ENCODE assay signal across 16 cellular contexts in the genomic region with DNA sequence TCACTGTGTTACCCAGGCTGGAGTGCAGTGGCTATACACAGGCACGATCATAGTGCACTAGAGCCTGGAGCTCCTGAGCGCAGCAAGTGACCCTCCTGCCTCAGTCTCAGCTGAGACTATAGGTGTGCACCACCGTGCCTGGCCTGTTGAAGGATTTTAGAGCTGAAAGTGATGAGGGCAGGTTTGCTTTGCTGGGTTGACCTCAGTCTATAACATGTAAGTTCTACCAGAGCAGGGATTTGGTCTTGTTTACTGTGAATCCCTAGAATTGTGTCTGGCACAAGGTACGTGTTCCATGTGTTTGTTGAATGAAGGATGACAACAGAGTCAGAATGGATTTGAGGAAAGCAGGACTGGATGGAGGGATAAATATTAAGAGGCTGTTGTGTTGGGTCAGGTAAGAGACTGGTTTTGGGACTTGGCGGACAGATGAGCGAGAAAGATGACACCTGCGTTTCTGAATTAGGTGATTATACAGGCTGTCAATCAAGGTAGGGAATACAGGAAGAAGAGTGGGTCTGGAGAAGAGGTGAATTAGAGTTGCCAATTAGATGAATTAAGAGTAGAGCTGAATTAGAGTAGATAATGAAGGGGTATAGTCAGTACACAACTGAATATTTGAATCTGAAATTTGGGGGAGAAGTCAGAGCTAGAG. TPM values are rescaled to one million over a fixed set of nuclear protein-coding genes. Genes with fewer than 3 reads are reported as not detected.
A peak's percentile ranks its signal among the peaks of the same experiment; 100 is the strongest.
DNase-seq lines count a peak whose midpoint lies in the region; ATAC-seq and TF ChIP-seq lines count a peak whose summit lies in the region.
"Had no signal": no experiment of that assay in that cellular context is flagged by ENCODE, and none has a peak within 500 bp of the region (broad histone marks: within the 10 kb centered on the region; RNA-seq: fewer than 3 reads in every experiment).

No MANE protein-coding gene starts in this region.

- ATAC-seq in activated CD8-positive, alpha-beta T cell treated with anti-CD3 and anti-CD28 coated beads for 36 hours, result no peak
- no peak for ATAC-seq in activated CD8-positive, alpha-beta T cell treated with anti-CD3 and anti-CD28 coated beads, Interleukin-2, amount 10 ng/mL, durations not matched to agents 7 days and 5 days
- ATAC-seq: lower lobe of right lung had no signal

- H3K27me3 Mint-ChIP-seq in activated CD8-positive, alpha-beta T cell treated with anti-CD3 and anti-CD28 coated beads for 36 hours, result no peaks in the 10 kb centered on the region
- no peaks in the 10 kb centered on the region for H3K27me3 Mint-ChIP-seq in activated CD8-positive, alpha-beta T cell treated with anti-CD3 and anti-CD28 coated beads, Interleukin-2, amount 10 ng/mL, durations not matched to agents 7 days and 5 days (ENCODE audit: low read depth)
- H3K27me3 Mint-ChIP-seq in activated CD4-positive, alpha-beta memory T cell treated with anti-CD3 and anti-CD28 coated beads for 36 hours, result no peaks in the 10 kb centered on the region
- H3K27me3 Mint-ChIP-seq in neural crest cell (ENCODE audit: low read depth), result no peaks in the 10 kb centered on the region

- no peak for TF ChIP-seq CTCF in activated CD8-positive, alpha-beta T cell treated with anti-CD3 and anti-CD28 coated beads for 36 hours (IDR thresholded peaks at IDR 0.05)
- no peak for TF ChIP-seq CTCF in HEK293 (tag by site-specific recombination; IDR thresholded peaks at IDR 0.05)
- TF ChIP-seq CTCF in neural crest cell (conservative IDR thresholded peaks at IDR 0.05), result no peak
- TF ChIP-seq CTCF in tibial artery (IDR thresholded peaks at IDR 0.05), result no peak

- no peak overlapping the region for H3K27ac ChIP-seq in HEK293 (ENCODE audit: extremely low read depth, low read depth, low read length)
- H3K27ac ChIP-seq in tibial artery, result no peak overlapping the region
- H3K27ac ChIP-seq: GM23248, lower lobe of right lung had no signal

- no peak overlapping the region for H3K4me3 Mint-ChIP-seq in activated CD8-positive, alpha-beta T cell treated with anti-CD3 and anti-CD28 coated beads for 36 hours
- H3K4me3 Mint-ChIP-seq in activated CD8-positive, alpha-beta T cell treated with anti-CD3 and anti-CD28 coated beads, Interleukin-2, amount 10 ng/mL, durations not matched to agents 7 days and 5 days, result no peak overlapping the region
- no peak overlapping the region for H3K4me3 Mint-ChIP-seq in activated CD4-positive, alpha-beta memory T cell treated with anti-CD3 and anti-CD28 coated beads for 36 hours
- H3K4me3 Mint-ChIP-seq in neural crest cell, result peak overlapping the region; percentile 2
- H3K4me3 Mint-ChIP-seq: nephron had no signal

- intact Hi-C loops in activated CD8-positive, alpha-beta T cell treated with anti-CD3 and anti-CD28 coated beads for 36 hours (cut with micrococcal nuclease), result loop anchor here (5.0 kb wide), 1 partner anchor 43 kb away; no protein-coding TSS in a partner anchor
- intact Hi-C loops in activated CD4-positive, alpha-beta memory T cell treated with anti-CD3 and anti-CD28 coated beads for 36 hours (cut with micrococcal nuclease), result loop anchor here (5.0 to 10.0 kb wide), 2 partner anchors 32 to 290 kb away; no protein-coding TSS in a partner anchor
- intact Hi-C loops in tibial artery (cut with DNase I; ENCODE audit: low total_unique reads), result no loop called here

- H3K9me3 ChIP-seq in HEK293 (ENCODE audit: control insufficient read depth, insufficient read depth, low read depth, low read length), result no peaks in the 10 kb centered on the region
- no peaks in the 10 kb centered on the region for H3K9me3 ChIP-seq in tibial artery
- H3K9me3 ChIP-seq: lower lobe of right lung, tibial nerve had no signal

- peaks cover 81% of the 10 kb centered on the region for H3K4me1 Mint-ChIP-seq in activated CD8-positive, alpha-beta T cell treated with anti-CD3 and anti-CD28 coated beads for 36 hours (ENCODE audit: low read depth)
- peaks cover 79% of the 10 kb centered on the region for H3K4me1 Mint-ChIP-seq in activated CD8-positive, alpha-beta T cell treated with anti-CD3 and anti-CD28 coated beads, Interleukin-2, amount 10 ng/mL, durations not matched to agents 7 days and 5 days (ENCODE audit: low read depth)
- H3K4me1 Mint-ChIP-seq in activated CD4-positive, alpha-beta memory T cell treated with anti-CD3 and anti-CD28 coated beads for 36 hours (ENCODE audit: low read depth), result peaks cover 81% of the 10 kb centered on the region
- peaks cover 68% of the 10 kb centered on the region for H3K4me1 Mint-ChIP-seq in neural crest cell

- H3K36me3 ChIP-seq in HEK293 (ENCODE audit: control insufficient read depth in 2 of 2, insufficient read depth in 1 of 2, low read length in 2 of 2) (peaks cover 7 to 24% of the 10 kb centered on the region in 2 experiments; a peak in 2 of 3 replicates), tibial artery (peaks cover under 1 to 9% (median 1%) of the 10 kb centered on the region in 3 donors)

- H3K4me3 ChIP-seq in HEK293 (ENCODE audit: low read depth, low read length), result no peak overlapping the region
- no peak overlapping the region for H3K4me3 ChIP-seq in tibial artery
- H3K4me3 ChIP-seq: GM23248, lower lobe of right lung, tibial nerve had no signal

- H3K27me3 ChIP-seq in tibial artery, result no peaks in the 10 kb centered on the region
- H3K27me3 ChIP-seq: tibial nerve had no signal

- peak overlapping the region; percentile 40 for H3K27ac Mint-ChIP-seq in activated CD8-positive, alpha-beta T cell treated with anti-CD3 and anti-CD28 coated beads for 36 hours
- H3K27ac Mint-ChIP-seq in activated CD8-positive, alpha-beta T cell treated with anti-CD3 and anti-CD28 coated beads, Interleukin-2, amount 10 ng/mL, durations not matched to agents 7 days and 5 days, result no peak overlapping the region
- peak overlapping the region; percentile 0 for H3K27ac Mint-ChIP-seq in activated CD4-positive, alpha-beta memory T cell treated with anti-CD3 and anti-CD28 coated beads for 36 hours
- no peak overlapping the region for H3K27ac Mint-ChIP-seq in neural crest cell (ENCODE audit: unreplicated experiment)

- H3K9me3 Mint-ChIP-seq in activated CD8-positive, alpha-beta T cell treated with anti-CD3 and anti-CD28 coated beads for 36 hours, result no peaks in the 10 kb centered on the region
- no peaks in the 10 kb centered on the region for H3K9me3 Mint-ChIP-seq in activated CD8-positive, alpha-beta T cell treated with anti-CD3 and anti-CD28 coated beads, Interleukin-2, amount 10 ng/mL, durations not matched to agents 7 days and 5 days (ENCODE audit: insufficient read depth)
- no peaks in the 10 kb centered on the region for H3K9me3 Mint-ChIP-seq in activated CD4-positive, alpha-beta memory T cell treated with anti-CD3 and anti-CD28 coated beads for 36 hours
- H3K9me3 Mint-ChIP-seq in neural crest cell, result no peaks in the 10 kb centered on the region
- H3K9me3 Mint-ChIP-seq: nephron had no signal

- peaks cover 49% of the 10 kb centered on the region for H3K36me3 Mint-ChIP-seq in activated CD8-positive, alpha-beta T cell treated with anti-CD3 and anti-CD28 coated beads for 36 hours (ENCODE audit: low read depth)
- H3K36me3 Mint-ChIP-seq in activated CD8-positive, alpha-beta T cell treated with anti-CD3 and anti-CD28 coated beads, Interleukin-2, amount 10 ng/mL, durations not matched to agents 7 days and 5 days (ENCODE audit: low read depth), result peaks cover 30% of the 10 kb centered on the region
- H3K36me3 Mint-ChIP-seq in activated CD4-positive, alpha-beta memory T cell treated with anti-CD3 and anti-CD28 coated beads for 36 hours, result peaks cover 30% of the 10 kb centered on the region
- no peaks in the 10 kb centered on the region for H3K36me3 Mint-ChIP-seq in neural crest cell (ENCODE audit: low read depth)

- peaks cover 18% of the 10 kb centered on the region for H3K4me1 ChIP-seq in HEK293 (ENCODE audit: control insufficient read depth, insufficient read depth, low read length)
- H3K4me1 ChIP-seq in tibial artery, result peaks cover 0 to 84% (median 40%) of the 10 kb centered on the region in 4 donors

- DNase-seq in activated CD8-positive, alpha-beta T cell treated with anti-CD3 and anti-CD28 coated beads for 36 hours, result no peak
- DNase-seq in activated CD8-positive, alpha-beta T cell treated with anti-CD3 and anti-CD28 coated beads, Interleukin-2, amount 10 ng/mL, durations not matched to agents 7 days and 5 days, result no peak
- no peak for DNase-seq in activated CD4-positive, alpha-beta memory T cell treated with anti-CD3 and anti-CD28 coated beads for 36 hours
- DNase-seq in neural crest cell (ENCODE audit: low read depth, low spot score) (no peak), tibial artery (no peak), DMS153 (lab: John Stamatoyannopoulos, UW) (no peak)
- DNase-seq in stimulated activated CD4-positive, alpha-beta T cell treated with anti-CD3 and anti-CD28 coated beads, Interleukin-4, amount 100 ng/mL, for 4 hours, result no peak
- DNase-seq: activated CD8-positive, alpha-beta memory T cell treated with anti-CD3 and anti-CD28 coated beads, Interleukin-2, amount 50 U/mL, for 48 hours; amniotic stem cell; lower lobe of right lung; NCI-H2107; stimulated activated CD4-positive, alpha-beta T cell treated with anti-CD3 and anti-CD28 coated beads, Interleukin-1b, Interleukin-23, amount 100 ng/mL, for 48 hours had no signal

- POLR2A ChIA-PET in activated CD8-positive, alpha-beta T cell treated with anti-CD3 and anti-CD28 coated beads for 36 hours (lab: Charles Lee), result interaction anchor here (0.6 to 2.0 kb wide), 6 partner anchors 13 to 117 kb away, joined by 3 to 5 read pairs (median 4); no protein-coding TSS in a partner anchor
- POLR2A ChIA-PET in activated CD8-positive, alpha-beta T cell treated with anti-CD3 and anti-CD28 coated beads, Interleukin-2, amount 10 ng/mL, durations not matched to agents 7 days and 5 days (lab: Charles Lee), result no interaction called here
- POLR2A ChIA-PET in HEK293 (lab: Yijun Ruan, JAX), result no interaction called here
- POLR2A ChIA-PET in activated CD4-positive, alpha-beta memory T cell treated with anti-CD3 and anti-CD28 coated beads for 36 hours (lab: Charles Lee), result interaction anchor here (1.4 kb wide), 1 partner anchor 31 kb away, joined by 5 read pairs; no protein-coding TSS in a partner anchor

- CTCF ChIA-PET in activated CD8-positive, alpha-beta T cell treated with anti-CD3 and anti-CD28 coated beads for 36 hours (lab: Charles Lee), result interaction anchor here (1.1 to 1.5 kb wide), 3 partner anchors 21 to 288 kb away, joined by 3 to 4 read pairs (median 3); no protein-coding TSS in a partner anchor
- CTCF ChIA-PET in activated CD8-positive, alpha-beta T cell treated with anti-CD3 and anti-CD28 coated beads, Interleukin-2, amount 10 ng/mL, durations not matched to agents 7 days and 5 days (lab: Charles Lee), result interaction anchor here (1.1 to 2.2 kb wide), 2 partner anchors 21 to 133 kb away, joined by 3 to 7 read pairs; no protein-coding TSS in a partner anchor
- CTCF ChIA-PET in HEK293 (lab: Yijun Ruan, JAX), result no interaction called here
- CTCF ChIA-PET in activated CD4-positive, alpha-beta memory T cell treated with anti-CD3 and anti-CD28 coated beads for 36 hours (lab: Charles Lee), result interaction anchor here (1.4 kb wide), 1 partner anchor 132 kb away, joined by 3 read pairs; no protein-coding TSS in a partner anchor

RNA-seq across cellular contexts. Expression of gene ASXL1, which starts 6.5 kb away (rescaled TPM):
- total RNA-seq in activated CD8-positive, alpha-beta T cell treated with anti-CD3 and anti-CD28 coated beads for 36 hours, result 100 to 1,000 TPM; 129 to 137 TPM
- total RNA-seq in activated CD8-positive, alpha-beta T cell treated with anti-CD3 and anti-CD28 coated beads, Interleukin-2, amount 10 ng/mL, durations not matched to agents 7 days and 5 days, result 10 to 100 TPM; 91.7 to 97.4 TPM
- 100 to 1,000 TPM; 141 to 147 TPM for total RNA-seq in activated CD4-positive, alpha-beta memory T cell treated with anti-CD3 and anti-CD28 coated beads for 36 hours
- total RNA-seq in neural crest cell, result 140 and 157 TPM in 2 replicates

Comparison
In these comparisons a context has a peak if more than half of its experiments do, and no peak if none do; other contexts are left out.
1. H3K27ac Mint-ChIP-seq: peak in activated CD8-positive, alpha-beta T cell treated with anti-CD3 and anti-CD28 coated beads for 36 hours (single experiment) and activated CD4-positive, alpha-beta memory T cell treated with anti-CD3 and anti-CD28 coated beads for 36 hours (single experiment); none in activated CD8-positive, alpha-beta T cell treated with anti-CD3 and anti-CD28 coated beads, Interleukin-2, amount 10 ng/mL, durations not matched to agents 7 days and 5 days (single experiment) and neural crest cell (single experiment).
2. POLR2A ChIA-PET loops: an anchor here in activated CD8-positive, alpha-beta T cell treated with anti-CD3 and anti-CD28 coated beads for 36 hours (0.6 to 2.0 kb wide) and activated CD4-positive, alpha-beta memory T cell treated with anti-CD3 and anti-CD28 coated beads for 36 hours (1.4 kb wide); none called in activated CD8-positive, alpha-beta T cell treated with anti-CD3 and anti-CD28 coated beads, Interleukin-2, amount 10 ng/mL, durations not matched to agents 7 days and 5 days and HEK293.